ENCODE assay signal across 11 cellular contexts in genomic region chr18:12253517-12254136, GRCh38. TPM values are rescaled to one million over a fixed set of nuclear protein-coding genes. Genes with fewer than 3 reads are reported as not detected.
DNase-seq lines count a peak whose midpoint lies in the region; ATAC-seq and TF ChIP-seq lines count a peak whose summit lies in the region.
"Had no signal": no experiment of that assay in that cellular context is flagged by ENCODE, and none has a peak within 500 bp of the region (broad histone marks: within the 10 kb centered on the region; RNA-seq: fewer than 3 reads in every experiment).

No MANE protein-coding gene starts in this region.

- H3K36me3 Mint-ChIP-seq in activated naive CD4-positive, alpha-beta T cell treated with anti-CD3 and anti-CD28 coated beads, Interleukin-2, amount 10 ng/mL, durations not matched to agents 7 days and 5 days, result no peaks in the 10 kb centered on the region

- no peak overlapping the region for H3K4ac ChIP-seq in mesenchymal stem cell (ENCODE audit: low read depth in 1 of 2, low read length in 2 of 2)

- no peak overlapping the region for H3K9ac ChIP-seq in mesenchymal stem cell (ENCODE audit: low read length)

- CTCF ChIA-PET in activated naive CD4-positive, alpha-beta T cell treated with anti-CD3 and anti-CD28 coated beads, Interleukin-2, amount 10 ng/mL, durations not matched to agents 7 days and 5 days (lab: Charles Lee), result interaction anchor here (1.2 kb wide), 1 partner anchor 17 kb away, joined by 3 read pairs; no protein-coding TSS in a partner anchor

- no peak overlapping the region for H2BK120ac ChIP-seq in mesenchymal stem cell (ENCODE audit: low read depth, low read length)

- peak overlapping the region; percentile 21 for H3K4me3 ChIP-seq in epithelial cell of esophagus (ENCODE audit: low read length)
- peak overlapping the region; percentile 2 to 64 for H3K4me3 ChIP-seq in mesenchymal stem cell (ENCODE audit: insufficient read depth in 1 of 2, low read depth in 1 of 2, low read length in 2 of 2)
- H3K4me3 ChIP-seq in thyroid gland (replicated peaks in 1 of 3), result peak overlapping the region in 1 of 3 donors; percentile 27

- ATAC-seq in HG02981 (IDR thresholded peaks at IDR 0.05; ENCODE audit: unreplicated experiment), result no peak

- no peaks in the 10 kb centered on the region for H3K9me3 Mint-ChIP-seq in activated naive CD4-positive, alpha-beta T cell treated with anti-CD3 and anti-CD28 coated beads, Interleukin-2, amount 10 ng/mL, durations not matched to agents 7 days and 5 days

- no peak overlapping the region for H2BK15ac ChIP-seq in mesenchymal stem cell (ENCODE audit: low read depth, poor library complexity, severe bottlenecking)

- no peak overlapping the region for H3K27ac Mint-ChIP-seq in activated naive CD4-positive, alpha-beta T cell treated with anti-CD3 and anti-CD28 coated beads, Interleukin-2, amount 10 ng/mL, durations not matched to agents 7 days and 5 days
- H3K27ac Mint-ChIP-seq: activated CD8-positive, alpha-beta T cell treated with anti-CD3 and anti-CD28 coated beads, Interleukin-2, amount 10 ng/mL, durations not matched to agents 7 days and 5 days had no signal

- peaks cover 19% of the 10 kb centered on the region for H3K4me1 ChIP-seq in mesenchymal stem cell (ENCODE audit: control insufficient read depth, insufficient read depth, low read depth, low read length)
- peaks cover 14 to 19% of the 10 kb centered on the region in 2 donors for H3K4me1 ChIP-seq in thyroid gland

- H3K18ac ChIP-seq in mesenchymal stem cell (ENCODE audit: low read depth in 1 of 2, low read length in 2 of 2), result no peak overlapping the region

- peaks cover 70% of the 10 kb centered on the region for H3K27me3 Mint-ChIP-seq in activated naive CD4-positive, alpha-beta T cell treated with anti-CD3 and anti-CD28 coated beads, Interleukin-2, amount 10 ng/mL, durations not matched to agents 7 days and 5 days

- H3K14ac ChIP-seq in mesenchymal stem cell (ENCODE audit: low read length in 2 of 2), result no peak overlapping the region

- H2AK5ac ChIP-seq in mesenchymal stem cell (ENCODE audit: low read length, severe bottlenecking), result no peak overlapping the region

- H3K23ac ChIP-seq in mesenchymal stem cell (ENCODE audit: low read length in 2 of 2), result no peak overlapping the region

- H2AFZ ChIP-seq in mesenchymal stem cell (ENCODE audit: low read depth, low read length), result peak overlapping the region; percentile 11

- H3K27ac ChIP-seq in mesenchymal stem cell (ENCODE audit: low read length, poor library complexity, severe bottlenecking) (no peak overlapping the region), thyroid gland (no peak overlapping the region)
- H3K27ac ChIP-seq: Peyer's patch had no signal

- intact Hi-C loops in thyroid gland (cut with DNase I), result no loop called here

- no peak overlapping the region for H3K4me3 Mint-ChIP-seq in activated naive CD4-positive, alpha-beta T cell treated with anti-CD3 and anti-CD28 coated beads, Interleukin-2, amount 10 ng/mL, durations not matched to agents 7 days and 5 days
- H3K4me3 Mint-ChIP-seq: activated CD8-positive, alpha-beta T cell treated with anti-CD3 and anti-CD28 coated beads, Interleukin-2, amount 10 ng/mL, durations not matched to agents 7 days and 5 days had no signal

- H3K36me3 ChIP-seq in mesenchymal stem cell (ENCODE audit: control insufficient read depth in 1 of 2, insufficient read depth in 2 of 2, low read depth in 1 of 2, low read length in 2 of 2) (no peaks in the 10 kb centered on the region), thyroid gland (no peaks in the 10 kb centered on the region)
- H3K36me3 ChIP-seq: Peyer's patch had no signal

- no peak overlapping the region for H2BK12ac ChIP-seq in mesenchymal stem cell (ENCODE audit: low read length in 2 of 2)

- 9% methylated on average over 26 of the region's 26 CpGs for WGBS in mesenchymal stem cell
- 5 to 7% methylated on average over 17 to 18 of the region's 26 CpGs for WGBS in thyroid gland, 2 donors

- no peak for TF ChIP-seq POLR2A in thyroid gland (IDR thresholded peaks at IDR 0.05)

- H3K4me1 Mint-ChIP-seq in activated naive CD4-positive, alpha-beta T cell treated with anti-CD3 and anti-CD28 coated beads, Interleukin-2, amount 10 ng/mL, durations not matched to agents 7 days and 5 days, result no peaks in the 10 kb centered on the region

- H4K91ac ChIP-seq in mesenchymal stem cell (ENCODE audit: low read length), result no peak overlapping the region

- H3K79me1 ChIP-seq in mesenchymal stem cell (replicated peaks; ENCODE audit: low read length, poor library complexity, severe bottlenecking), result no peaks in the 10 kb centered on the region

- no peak for TF ChIP-seq CTCF in epithelial cell of esophagus (IDR thresholded peaks at IDR 0.05; ENCODE audit: insufficient read depth, low read depth, low read length, missing control alignments)
- no peak for TF ChIP-seq CTCF in thyroid gland (IDR thresholded peaks at IDR 0.05)

- H3K27me3 ChIP-seq in mesenchymal stem cell (ENCODE audit: control insufficient read depth in 1 of 2, insufficient read depth in 1 of 2, low read length in 2 of 2) (peaks cover 58 to 74% of the 10 kb centered on the region in 2 experiments), thyroid gland (peaks cover 10% of the 10 kb centered on the region)
- H3K27me3 ChIP-seq: Peyer's patch had no signal

- no peaks in the 10 kb centered on the region for H3K9me3 ChIP-seq in mesenchymal stem cell (ENCODE audit: control insufficient read depth, low read length)
- H3K9me3 ChIP-seq in thyroid gland, result no peaks in the 10 kb centered on the region
- H3K9me3 ChIP-seq: Peyer's patch had no signal

- H2BK5ac ChIP-seq in mesenchymal stem cell (ENCODE audit: low read depth, low read length, poor library complexity, severe bottlenecking), result no peak overlapping the region

- peak overlapping the region; percentile 67 for H3K4me2 ChIP-seq in mesenchymal stem cell (ENCODE audit: low read length, poor library complexity, severe bottlenecking)

- DNase-seq in NCI-H2171 treated with DMSO at 0.1 percent for 48 hours (lab: John Stamatoyannopoulos, UW) (peak; percentile 13), NCI-H2171 (lab: John Stamatoyannopoulos, UW) (no peak), epithelial cell of esophagus (ENCODE audit: low read depth) (no peak), mesenchymal stem cell (no peak), thyroid gland (peak; percentile 44 to 54)
- DNase-seq in stimulated activated CD4-positive, alpha-beta T cell treated with anti-CD3 and anti-CD28 coated beads, Interleukin-4, amount 100 ng/mL, for 4 hours, result no peak
- no peak for DNase-seq in activated naive CD4-positive, alpha-beta T cell treated with anti-CD3 and anti-CD28 coated beads, Interleukin-2, amount 10 ng/mL, durations not matched to agents 7 days and 5 days
- DNase-seq: activated CD8-positive, alpha-beta T cell treated with anti-CD3 and anti-CD28 coated beads, Interleukin-2, amount 10 ng/mL, durations not matched to agents 7 days and 5 days; Peyer's patch had no signal

- no peak overlapping the region for H4K8ac ChIP-seq in mesenchymal stem cell (ENCODE audit: low read length)

RNA-seq across cellular contexts. Expression of gene CIDEA, which starts 0.5 kb away (rescaled TPM):
- polyA plus RNA-seq in mesenchymal stem cell (2013, experiment 1 of 2), result not detected
- polyA plus RNA-seq in mesenchymal stem cell (2013, experiment 2 of 2), result not detected
- under 1 TPM in 1 of 4 donors, not detected in 3; 0.67 TPM for total RNA-seq in thyroid gland
- total RNA-seq: activated CD8-positive, alpha-beta T cell treated with anti-CD3 and anti-CD28 coated beads, Interleukin-2, amount 10 ng/mL, durations not matched to agents 7 days and 5 days; mucosa of gallbladder; Peyer's patch had no signal

RNA-seq across cellular contexts. Expression of gene TUBB6, which starts 54.4 kb away (rescaled TPM):
- 234 TPM for polyA plus RNA-seq in mesenchymal stem cell (2013, experiment 1 of 2)
- 237 TPM for polyA plus RNA-seq in mesenchymal stem cell (2013, experiment 2 of 2)
- 100 to 1,000 TPM in 3 of 4 donors, 10 to 100 TPM in 1; 91.9 to 157 (median 124) TPM for total RNA-seq in thyroid gland

Comparison
In these comparisons a context has a peak if more than half of its experiments do, and no peak if none do; other contexts are left out.
1. DNase-seq: peak in NCI-H2171 treated with DMSO at 0.1 percent for 48 hours (single experiment) and thyroid gland (2 of 2); none in NCI-H2171 (single experiment), epithelial cell of esophagus (single experiment), mesenchymal stem cell (single experiment), stimulated activated CD4-positive, alpha-beta T cell treated with anti-CD3 and anti-CD28 coated beads, Interleukin-4, amount 100 ng/mL, for 4 hours (0 of 2) and activated naive CD4-positive, alpha-beta T cell treated with anti-CD3 and anti-CD28 coated beads, Interleukin-2, amount 10 ng/mL, durations not matched to agents 7 days and 5 days (single experiment).